ENCODE assay signal across 11 cellular contexts in the genomic region with DNA sequence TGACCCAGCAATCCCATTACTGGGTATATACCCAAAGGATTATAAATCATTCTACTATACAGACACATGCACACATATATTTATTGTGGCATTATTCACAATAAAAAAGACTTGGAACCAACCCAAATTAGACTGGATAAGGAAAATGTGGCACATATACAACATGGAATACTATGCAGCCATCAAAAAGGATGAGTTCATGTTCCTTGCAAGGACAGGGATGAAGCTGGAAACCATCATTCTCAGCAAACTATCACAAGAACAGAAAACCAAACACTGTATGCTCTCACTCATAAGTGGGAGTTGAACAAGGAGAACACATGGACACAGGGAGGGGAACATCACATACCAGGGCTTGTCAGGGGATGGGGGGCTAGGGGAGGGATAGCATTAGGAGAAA. TPM values are rescaled to one million over a fixed set of nuclear protein-coding genes. Genes with fewer than 3 reads are reported as not detected.
"Had no signal": no experiment of that assay in that cellular context is flagged by ENCODE, and none has a peak within 500 bp of the region (broad histone marks: within the 10 kb centered on the region; RNA-seq: fewer than 3 reads in every experiment).

No MANE protein-coding gene starts in this region.

RNA-seq across cellular contexts. Expression of gene DSPP, which starts 34.0 kb away (rescaled TPM):
- total RNA-seq: activated B cell treated with CpG ODN at 0.5 μM for 24 hours; activated CD4-positive, alpha-beta memory T cell treated with anti-CD3 and anti-CD28 coated beads, Interleukin-2, amount 10 ng/mL, durations not matched to agents 7 days and 5 days; activated CD4-positive, alpha-beta T cell treated with anti-CD3 and anti-CD28 coated beads, Interleukin-2, amount 10 ng/mL, durations not matched to agents 24 days and 14 days; activated CD8-positive, alpha-beta memory T cell treated with anti-CD3 and anti-CD28 coated beads, Interleukin-2, amount 10 ng/mL, durations not matched to agents 7 days and 5 days; activated CD8-positive, alpha-beta T cell treated with anti-CD3 and anti-CD28 coated beads, Interleukin-2, amount 10 ng/mL, durations not matched to agents 7 days and 5 days; activated naive CD4-positive, alpha-beta T cell treated with anti-CD3 and anti-CD28 coated beads, Interleukin-2, amount 50 U/mL, for 72 hours; activated naive CD8-positive, alpha-beta T cell treated with anti-CD3 and anti-CD28 coated beads for 36 hours; activated T-helper 2 cell treated with anti-CD3 and anti-CD28 coated beads, Interferon-gamma antibody, Interleukin-2, Interleukin-4, amounts not matched to agents 10 μg/mL and 5 μg/mL and 100 μg/mL, durations not matched to agents 14 hours and 24 hours and 36 hours; adrenal gland; aorta; cardiac septum had no signal

RNA-seq across cellular contexts. Expression of gene SPARCL1, which starts 45.2 kb away (rescaled TPM):
- total RNA-seq: activated B cell treated with CpG ODN at 0.5 μM for 24 hours; activated CD4-positive, alpha-beta memory T cell treated with anti-CD3 and anti-CD28 coated beads, Interleukin-2, amount 10 ng/mL, durations not matched to agents 7 days and 5 days; activated CD4-positive, alpha-beta T cell treated with anti-CD3 and anti-CD28 coated beads, Interleukin-2, amount 10 ng/mL, durations not matched to agents 24 days and 14 days; activated CD8-positive, alpha-beta memory T cell treated with anti-CD3 and anti-CD28 coated beads, Interleukin-2, amount 10 ng/mL, durations not matched to agents 7 days and 5 days; activated CD8-positive, alpha-beta T cell treated with anti-CD3 and anti-CD28 coated beads, Interleukin-2, amount 10 ng/mL, durations not matched to agents 7 days and 5 days; activated naive CD4-positive, alpha-beta T cell treated with anti-CD3 and anti-CD28 coated beads, Interleukin-2, amount 50 U/mL, for 72 hours; activated naive CD8-positive, alpha-beta T cell treated with anti-CD3 and anti-CD28 coated beads for 36 hours; activated T-helper 2 cell treated with anti-CD3 and anti-CD28 coated beads, Interferon-gamma antibody, Interleukin-2, Interleukin-4, amounts not matched to agents 10 μg/mL and 5 μg/mL and 100 μg/mL, durations not matched to agents 14 hours and 24 hours and 36 hours had no signal
